8 cellular contexts compared by ENCODE assay signal in the genomic region with DNA sequence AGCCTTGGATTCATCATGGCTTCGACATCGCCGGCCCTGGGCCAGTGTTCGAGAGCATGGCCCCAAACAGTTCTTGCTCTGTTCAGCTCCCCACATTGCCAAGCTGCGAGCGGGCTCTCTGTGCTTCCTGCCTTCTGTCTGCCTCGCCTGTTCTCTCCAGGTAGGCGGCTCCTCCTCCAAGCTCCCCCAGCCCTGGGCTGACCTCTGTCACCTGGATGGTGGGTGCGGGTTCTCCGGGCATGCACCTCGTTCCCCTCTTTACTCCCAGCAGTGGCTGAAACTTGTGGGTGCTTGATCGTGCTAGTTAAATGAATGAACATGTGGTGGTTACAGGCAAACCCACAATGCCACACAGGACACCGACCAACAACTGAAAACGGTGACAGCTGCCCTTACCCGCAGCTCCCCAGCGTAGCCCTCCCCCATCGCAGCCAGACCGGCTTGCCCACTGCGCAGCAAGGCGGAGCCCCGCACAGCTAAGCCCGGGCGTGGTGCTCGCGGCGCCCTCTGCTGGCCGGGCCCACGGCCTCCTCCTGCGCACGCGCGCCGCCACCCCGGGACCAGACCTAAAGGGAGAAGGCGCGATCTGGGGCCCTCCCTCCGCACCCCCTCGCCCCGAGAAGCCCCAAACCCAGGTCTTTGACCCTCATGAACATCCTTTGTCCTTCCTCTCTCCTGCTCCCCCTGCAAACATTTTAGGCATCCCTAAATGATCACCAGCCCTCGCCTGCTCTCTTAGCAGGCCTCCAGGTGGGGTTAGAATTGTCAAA. TPM values are rescaled to one million over a fixed set of nuclear protein-coding genes. Genes with fewer than 3 reads are reported as not detected.
A peak's percentile ranks its signal among the peaks of the same experiment; 100 is the strongest.
DNase-seq lines count a peak whose midpoint lies in the region; ATAC-seq lines count a peak whose summit lies in the region.

No MANE protein-coding gene starts in this region.

- ATAC-seq in GM19023 (IDR thresholded peaks at IDR 0.05; ENCODE audit: unreplicated experiment), result peak; percentile 63
- ATAC-seq in HG03280 (IDR thresholded peaks at IDR 0.05; ENCODE audit: unreplicated experiment), result peak; percentile 62

- DNase-seq in AG08396 (ENCODE audit: low spot score), result peak; percentile 97
- peak; percentile 88 for DNase-seq in NCI-H345 (lab: John Stamatoyannopoulos, UW)
- peak; percentile 96 for DNase-seq in activated CD4-positive, CD25-positive, alpha-beta regulatory T cell treated with anti-CD3 and anti-CD28 coated beads, Interleukin-2, amount 50 U/mL, for 72 hours
- peak; percentile 94 for DNase-seq in cerebellum (ENCODE audit: low spot score)
- peak; percentile 87 for DNase-seq in kidney tubule cell (ENCODE audit: low spot score)
- DNase-seq in stimulated activated CD4-positive, alpha-beta T cell treated with anti-CD3 and anti-CD28 coated beads, Interleukin-1b, Interleukin-23, amount 100 ng/mL, for 1 hour (ENCODE audit: low read depth in 2 of 2), result peak; percentile 76 to 82

RNA-seq across cellular contexts. Expression of a gene that starts 22.9 kb away (rescaled TPM):
- total RNA-seq in cerebellum, result 79.5 TPM

RNA-seq across cellular contexts. Expression of a gene that starts 41.4 kb away (rescaled TPM):
- 0.27 TPM for total RNA-seq in cerebellum

RNA-seq across cellular contexts. Expression of a gene that starts 46.4 kb away (rescaled TPM):
- not detected for total RNA-seq in cerebellum

RNA-seq across cellular contexts. Expression of a gene that starts 53.2 kb away (rescaled TPM):
- not detected for total RNA-seq in cerebellum

Comparison
In these comparisons a context has a peak if more than half of its experiments do, and no peak if none do; other contexts are left out.
1. Peak in every context shown above with its lines: DNase-seq and ATAC-seq.